Comparison of ENCODE assay signal across 15 cellular contexts in genomic region chr4:1907848-1908525, GRCh38. TPM values are rescaled to one million over a fixed set of nuclear protein-coding genes. Genes with fewer than 3 reads are reported as not detected.
DNase-seq lines count a peak whose midpoint lies in the region; ATAC-seq, FAIRE-seq and TF ChIP-seq lines count a peak whose summit lies in the region.
"Had no signal": no experiment of that assay in that cellular context is flagged by ENCODE, and none has a peak within 500 bp of the region (broad histone marks: within the 10 kb centered on the region; RNA-seq: fewer than 3 reads in every experiment).

No MANE protein-coding gene starts in this region.

- H3K27ac ChIP-seq in BLaER1 (0 out of 2 replicates have a peak overlapping the region, but pooled peaks have one; percentile 19), RWPE1 (peak overlapping the region; percentile 72), keratinocyte (ENCODE audit: control insufficient read depth, insufficient read depth, low read length) (peak overlapping the region; percentile 80), SK-N-SH (ENCODE audit: low read depth in 2 of 2, low read length in 1 of 2) (no peak overlapping the region)
- H3K27ac ChIP-seq in CD4-positive, alpha-beta T cell (ENCODE audit: low read depth, low read length): no peak overlapping the region
- H3K27ac ChIP-seq: body of pancreas, stomach had no signal

- H3K27me3 ChIP-seq in BLaER1 (no peaks in the 10 kb centered on the region), keratinocyte (ENCODE audit: control insufficient read depth, extremely low read depth, insufficient read depth, low read length) (no peaks in the 10 kb centered on the region), SK-N-SH (ENCODE audit: insufficient read depth) (no peaks in the 10 kb centered on the region)
- H3K27me3 ChIP-seq in CD4-positive, alpha-beta T cell (ENCODE audit: control insufficient read depth, insufficient read depth, low read length): no peaks in the 10 kb centered on the region
- H3K27me3 ChIP-seq: body of pancreas, stomach had no signal

- intact Hi-C loops in CD4-positive, alpha-beta T cell (cut with DNase I, micrococcal nuclease): no loop called here

- H3K9ac ChIP-seq in BLaER1 (no peak overlapping the region), keratinocyte (ENCODE audit: control insufficient read depth, extremely low read depth, insufficient read depth, low read length) (peak overlapping the region; percentile 55), SK-N-SH (no peak overlapping the region)

- H3K9me3 ChIP-seq in BLaER1: no peaks in the 10 kb centered on the region
- no peaks in the 10 kb centered on the region for H3K9me3 ChIP-seq in CD4-positive, alpha-beta T cell (ENCODE audit: control insufficient read depth, low read length)
- H3K9me3 ChIP-seq in keratinocyte (ENCODE audit: control insufficient read depth, low read depth, low read length): no peaks in the 10 kb centered on the region
- no peaks in the 10 kb centered on the region for H3K9me3 ChIP-seq in SK-N-SH
- H3K9me3 ChIP-seq: body of pancreas, stomach had no signal

- H3K4me3 Mint-ChIP-seq in CD4-positive, alpha-beta T cell: no peak overlapping the region

- no peak for TF ChIP-seq RAD21 in SK-N-SH (IDR thresholded peaks at IDR 0.05; ENCODE audit: low read length)

- peak; percentile 90 for FAIRE-seq in keratinocyte (lab: Jason Lieb, UNC)
- FAIRE-seq: TTC549 had no signal

- WGBS in SK-N-SH (ENCODE audit: low lambda C conversion rate): 96% methylated on average over 5 of the region's 7 CpGs

- POLR2A ChIA-PET in CD4-positive, alpha-beta T cell (lab: Charles Lee): no interaction called here
- POLR2A ChIA-PET in RWPE1 (lab: Yijun Ruan, JAX; ENCODE audit: low non-redundant PET) (no interaction called here), SK-N-SH (lab: Yijun Ruan, JAX) (no interaction called here)

- H3K9me2 ChIP-seq in SK-N-SH: no peaks in the 10 kb centered on the region

- H3F3A ChIP-seq in SK-N-SH (replicated peaks; ENCODE audit: insufficient read depth): peaks cover 23% of the 10 kb centered on the region

- peaks cover 12% of the 10 kb centered on the region for H3K4me1 Mint-ChIP-seq in CD4-positive, alpha-beta T cell (ENCODE audit: low read depth)

- dilution Hi-C loops in keratinocyte (cut with MboI; ENCODE audit: extremely low pct_ligation_motif_present, low sequenced_read_pairs): no loop called here

- H3K27me3 Mint-ChIP-seq in CD4-positive, alpha-beta T cell: no peaks in the 10 kb centered on the region

- H2AFZ ChIP-seq in keratinocyte (ENCODE audit: control insufficient read depth, low read length): no peak overlapping the region
- no peak overlapping the region for H2AFZ ChIP-seq in SK-N-SH (ENCODE audit: low read depth)

- H4K20me1 ChIP-seq in BLaER1 (peaks cover 100% of the 10 kb centered on the region), keratinocyte (ENCODE audit: control insufficient read depth, extremely low read depth, insufficient read depth, low read length) (peaks cover 4% of the 10 kb centered on the region), SK-N-SH (ENCODE audit: insufficient read depth) (peaks cover 73% of the 10 kb centered on the region)

- peak overlapping the region; percentile 14 for H3K27ac Mint-ChIP-seq in CD4-positive, alpha-beta T cell

- H3K4me2 ChIP-seq in BLaER1 (no peak overlapping the region), keratinocyte (ENCODE audit: control insufficient read depth, extremely low read depth, insufficient read depth, low read depth, low read length) (peak overlapping the region; percentile 93), SK-N-SH (no peak overlapping the region)

- TF ChIP-seq EP300 in SK-N-SH (IDR thresholded peaks at IDR 0.05; ENCODE audit: borderline replicate concordance in 1 of 2, low read depth in 1 of 2, low read length in 1 of 2): no peak

- H3K9me1 ChIP-seq in keratinocyte (ENCODE audit: control insufficient read depth, extremely low read depth, insufficient read depth, low read length): peaks cover 7% of the 10 kb centered on the region

- H3K4me3 ChIP-seq in BLaER1: no peak overlapping the region
- H3K4me3 ChIP-seq in keratinocyte (ENCODE audit: control insufficient read depth in 2 of 3, extremely low read depth in 1 of 3, insufficient read depth in 2 of 3, low read depth in 1 of 3, low read length in 3 of 3): peak overlapping the region in 2 of 3 experiments; percentile 8 to 36
- no peak overlapping the region for H3K4me3 ChIP-seq in SK-N-SH (ENCODE audit: low read depth in 2 of 2, low read length in 1 of 2)
- H3K4me3 ChIP-seq: body of pancreas, stomach had no signal

- H3K4me1 ChIP-seq in BLaER1: peaks cover 50% of the 10 kb centered on the region
- H3K4me1 ChIP-seq in keratinocyte (ENCODE audit: control insufficient read depth, extremely low read depth, insufficient read depth, low read length): peaks cover 16% of the 10 kb centered on the region
- H3K4me1 ChIP-seq in SK-N-SH (ENCODE audit: control insufficient read depth in 1 of 2, insufficient read depth in 2 of 2, low read depth in 1 of 2, low read length in 1 of 2): no peaks in the 10 kb centered on the region; a peak in 2 of 4 replicates
- H3K4me1 ChIP-seq: body of pancreas had no signal

- TF ChIP-seq CTCF in CD4-positive, alpha-beta T cell (IDR thresholded peaks at IDR 0.05): no peak
- TF ChIP-seq CTCF in RWPE1 (conservative IDR thresholded peaks at IDR 0.05; ENCODE audit: low read depth) (no peak), keratinocyte (optimal IDR thresholded peaks at IDR 0.05 in 1 of 3, IDR thresholded peaks at IDR 0.05 in 1 of 3, conservative IDR thresholded peaks at IDR 0.05 in 1 of 3; ENCODE audit: extremely low read depth in 1 of 3, insufficient read depth in 2 of 3, low read length in 3 of 3) (no peak), SK-N-SH (IDR thresholded peaks at IDR 0.05) (no peak)

- no peak for DNase-seq in CD4-positive, alpha-beta T cell
- DNase-seq in RWPE1 (ENCODE audit: low spot score) (peak; percentile 75), keratinocyte (ENCODE audit: low read depth, low spot score) (peak; percentile 87), COR-L47 (lab: John Stamatoyannopoulos, UW) (no peak), SK-N-SH (no peak)
- DNase-seq in stimulated activated naive CD4-positive, alpha-beta T cell treated with Interleukin-2 at 50 U/mL for 16 hours (lab: John Stamatoyannopoulos, UW): no peak
- DNase-seq: body of pancreas; Calu3; midbrain; NCI-H526; Right ventricle myocardium superior; stimulated activated CD4-positive, alpha-beta T cell treated with anti-CD3 and anti-CD28 coated beads, Interleukin-4, amount 100 ng/mL, for 24 hours; stomach had no signal

- H3K36me3 ChIP-seq in BLaER1: peaks cover 88% of the 10 kb centered on the region
- peaks cover 3 to 19% of the 10 kb centered on the region in 2 experiments for H3K36me3 ChIP-seq in keratinocyte (ENCODE audit: control insufficient read depth in 2 of 2, extremely low read depth in 1 of 2, insufficient read depth in 2 of 2, low read length in 2 of 2)
- peaks cover 32 to 43% of the 10 kb centered on the region in 2 experiments for H3K36me3 ChIP-seq in SK-N-SH (replicated peaks in 1 of 2; ENCODE audit: control insufficient read depth in 1 of 2, insufficient read depth in 2 of 2, low read length in 1 of 2)

- ATAC-seq in CD4-positive, alpha-beta T cell (ENCODE audit: poor library complexity): no peak
- ATAC-seq: body of pancreas had no signal

- no peaks in the 10 kb centered on the region for H3K9me3 Mint-ChIP-seq in CD4-positive, alpha-beta T cell

- CTCF ChIA-PET in CD4-positive, alpha-beta T cell (lab: Charles Lee): interaction anchor here (1.0 kb wide), 1 partner anchor 8 kb away, joined by 3 read pairs; no protein-coding TSS in a partner anchor
- CTCF ChIA-PET in RWPE1 (lab: Yijun Ruan, JAX): interaction anchor here (0.6 kb wide), 1 partner anchor 60 kb away, joined by 3 read pairs; no protein-coding TSS in a partner anchor
- CTCF ChIA-PET in SK-N-SH (lab: Yijun Ruan, JAX): interaction anchor here (1.1 to 5.3 kb wide), 3 partner anchors 8 to 160 kb away, joined by 3 to 90 read pairs (median 20); no protein-coding TSS in a partner anchor

- H3K36me3 Mint-ChIP-seq in CD4-positive, alpha-beta T cell (ENCODE audit: low read depth): peaks cover 67% of the 10 kb centered on the region

- H3K79me2 ChIP-seq in keratinocyte (ENCODE audit: control insufficient read depth, insufficient read depth, low read length): peaks cover 65% of the 10 kb centered on the region
- H3K79me2 ChIP-seq in SK-N-SH (ENCODE audit: insufficient read depth): peaks cover 100% of the 10 kb centered on the region

TF ChIP-seq in SK-N-SH, 30 proteins besides CTCF, POLR2A, EP300 and RAD21 (continues in another document):
- no peak for TF ChIP-seq SMC3 (IDR thresholded peaks at IDR 0.05; ENCODE audit: low read depth, low read length)
- no peak for TF ChIP-seq RXRA (IDR thresholded peaks at IDR 0.05; ENCODE audit: borderline replicate concordance, low read depth)
- no peak for TF ChIP-seq CHD2 (IDR thresholded peaks at IDR 0.05; ENCODE audit: low read length, partially characterized antibody)
- TF ChIP-seq GATA2 (CRISPR knock-in tag; IDR thresholded peaks at IDR 0.05): no peak
- TF ChIP-seq MXI1 (IDR thresholded peaks at IDR 0.05; ENCODE audit: low read depth, low read length): no peak

RNA-seq across cellular contexts. Expression of gene NSD2, which starts 36.8 kb away (rescaled TPM):
- total RNA-seq in CD4-positive, alpha-beta T cell: 10 to 100 TPM; 42.4 to 45.8 TPM
- 4.2 to 25.9 TPM (median 22.6 TPM) in 3 replicates for polyA plus RNA-seq in keratinocyte
- 7.7 TPM for polyA plus RNA-seq in keratinocyte (2011; ENCODE audit: low read depth)
- polyA plus RNA-seq in keratinocyte (2011; cell fraction: cytosol; rRNA removed): 8.3 and 11.0 TPM in 2 replicates
- 17.0 and 17.9 TPM in 2 replicates for polyA plus RNA-seq in keratinocyte (2011; cell fraction: nucleus; rRNA removed)
- 6.0 and 27.5 TPM in 2 replicates for polyA plus RNA-seq in keratinocyte (2012; ENCODE audit: low replicate concordance)
- polyA minus RNA-seq in keratinocyte: 14.8 to 64.9 TPM (median 37.3 TPM) in 3 replicates
- 13.6 TPM for polyA minus RNA-seq in keratinocyte (2011; cell fraction: cytosol; rRNA and poly(A)+ RNA removed)
- 10.3 and 16.2 TPM in 2 replicates for polyA minus RNA-seq in keratinocyte (2011; cell fraction: nucleus; rRNA and poly(A)+ RNA removed)
- 28.0 and 34.2 TPM in 2 replicates for polyA plus RNA-seq in SK-N-SH (2012; rRNA removed)
- polyA plus RNA-seq in SK-N-SH (2012; cell fraction: cytosol; rRNA removed): 20.4 and 23.3 TPM in 2 replicates
- 72.9 and 92.5 TPM in 2 replicates for polyA plus RNA-seq in SK-N-SH (2012; cell fraction: nucleus; rRNA removed)

RNA-seq across cellular contexts. Expression of gene LETM1, which starts 52.0 kb away (rescaled TPM):
- total RNA-seq in CD4-positive, alpha-beta T cell: 10 to 100 TPM; 21.2 to 25.2 TPM
- polyA plus RNA-seq in keratinocyte (23.4 to 37.7 TPM (median 25.6 TPM) in 3 replicates), SK-N-SH (2012; rRNA removed) (25.8 and 26.7 TPM in 2 replicates)
- polyA plus RNA-seq in keratinocyte (2011; ENCODE audit: low read depth): 25.1 TPM
- polyA plus RNA-seq in keratinocyte (2011; cell fraction: cytosol; rRNA removed): 17.1 and 24.3 TPM in 2 replicates
- 88.6 TPM in 2 replicates for polyA plus RNA-seq in keratinocyte (2011; cell fraction: nucleus; rRNA removed)
- polyA plus RNA-seq in keratinocyte (2012; ENCODE audit: low replicate concordance): 27.2 and 50.9 TPM in 2 replicates
- 50.8 to 82.7 TPM (median 68.3 TPM) in 3 replicates for polyA minus RNA-seq in keratinocyte
- 134 TPM for polyA minus RNA-seq in keratinocyte (2011; cell fraction: cytosol; rRNA and poly(A)+ RNA removed)
- polyA minus RNA-seq in keratinocyte (2011; cell fraction: nucleus; rRNA and poly(A)+ RNA removed): 103 and 113 TPM in 2 replicates
- 9.3 and 12.6 TPM in 2 replicates for polyA plus RNA-seq in SK-N-SH (2012; cell fraction: cytosol; rRNA removed)
- 72.8 and 106 TPM in 2 replicates for polyA plus RNA-seq in SK-N-SH (2012; cell fraction: nucleus; rRNA removed)

Comparison
In these comparisons a context has a peak if more than half of its experiments do, and no peak if none do; other contexts are left out.
1. H3K27ac ChIP-seq: peak in BLaER1 (single experiment), RWPE1 (single experiment) and keratinocyte (single experiment); none in CD4-positive, alpha-beta T cell (single experiment) and SK-N-SH (0 of 2).
2. H3K4me3 ChIP-seq: peak in keratinocyte (2 of 3); none in BLaER1 (single experiment) and SK-N-SH (0 of 2).
3. DNase-seq: peak in RWPE1 (single experiment) and keratinocyte (single experiment); none in CD4-positive, alpha-beta T cell (0 of 10), stimulated activated naive CD4-positive, alpha-beta T cell treated with Interleukin-2 at 50 U/mL for 16 hours (single experiment), COR-L47 (single experiment) and SK-N-SH (single experiment).